ENCODE assay signal across 11 cellular contexts in genomic region chr11:61869636-61870428, GRCh38. TPM values are rescaled to one million over a fixed set of nuclear protein-coding genes. Genes with fewer than 3 reads are reported as not detected.
A peak's percentile ranks its signal among the peaks of the same experiment; 100 is the strongest.
DNase-seq lines count a peak whose midpoint lies in the region; ATAC-seq lines count a peak whose summit lies in the region.
"Had no signal": no experiment of that assay in that cellular context is flagged by ENCODE, and none has a peak within 500 bp of the region (broad histone marks: within the 10 kb centered on the region; RNA-seq: fewer than 3 reads in every experiment).

No MANE protein-coding gene starts in this region.

- H2BK5ac ChIP-seq in mesendoderm (ENCODE audit: low read length): no peak overlapping the region

- H3K4me1 ChIP-seq in mesendoderm (ENCODE audit: control insufficient read depth, low read depth, low read length): peaks cover 2% of the 10 kb centered on the region

- H3K18ac ChIP-seq in mesendoderm (ENCODE audit: low read length): no peak overlapping the region

- no peak overlapping the region for H2BK15ac ChIP-seq in mesendoderm (replicated peaks; ENCODE audit: low read depth)

- H3K36me3 Mint-ChIP-seq in activated T-helper 2 cell treated with anti-CD3 and anti-CD28 coated beads, Interferon-gamma antibody, Interleukin-2, Interleukin-4, amounts not matched to agents 10 μg/mL and 5 μg/mL and 100 μg/mL, durations not matched to agents 14 hours and 24 hours and 36 hours (ENCODE audit: low read depth): peaks cover 11% of the 10 kb centered on the region
- H3K36me3 Mint-ChIP-seq: memory B cell had no signal

- H3K27ac ChIP-seq in mesendoderm (ENCODE audit: low read depth, low read length): no peak overlapping the region

- H2AK5ac ChIP-seq in mesendoderm (ENCODE audit: low read length): no peak overlapping the region

- H3K36me3 ChIP-seq in H7 (replicated peaks; ENCODE audit: control insufficient read depth, insufficient read depth, low read length): peaks cover 6% of the 10 kb centered on the region
- H3K36me3 ChIP-seq in mesendoderm (ENCODE audit: control insufficient read depth, insufficient read depth, low read length): peaks cover 2% of the 10 kb centered on the region

- WGBS in mesendoderm (ENCODE audit: extremely low coverage, insufficient coverage, low lambda C conversion rate): no CpG with 5 or more reads among the region's 21 CpGs

- H3K4me3 ChIP-seq in H7 (ENCODE audit: insufficient read depth, low read depth, low read length): no peak overlapping the region
- no peak overlapping the region for H3K4me3 ChIP-seq in mesendoderm (ENCODE audit: low read length)

- H3K4me3 Mint-ChIP-seq in activated T-helper 2 cell treated with anti-CD3 and anti-CD28 coated beads, Interferon-gamma antibody, Interleukin-2, Interleukin-4, amounts not matched to agents 10 μg/mL and 5 μg/mL and 100 μg/mL, durations not matched to agents 14 hours and 24 hours and 36 hours (ENCODE audit: low read depth): no peak overlapping the region
- H3K4me3 Mint-ChIP-seq: B cell, memory B cell had no signal

- no peak overlapping the region for H3K4me2 ChIP-seq in mesendoderm (ENCODE audit: low read length)

- H3K27me3 ChIP-seq in H7 (ENCODE audit: control insufficient read depth, insufficient read depth, low read length) (no peaks in the 10 kb centered on the region), mesendoderm (ENCODE audit: insufficient read depth, low read length, poor library complexity) (no peaks in the 10 kb centered on the region)

- H2BK120ac ChIP-seq in mesendoderm (ENCODE audit: low read depth, low read length): no peak overlapping the region

- H3K27ac Mint-ChIP-seq in activated T-helper 2 cell treated with anti-CD3 and anti-CD28 coated beads, Interferon-gamma antibody, Interleukin-2, Interleukin-4, amounts not matched to agents 10 μg/mL and 5 μg/mL and 100 μg/mL, durations not matched to agents 14 hours and 24 hours and 36 hours: peak overlapping the region; percentile 44
- H3K27ac Mint-ChIP-seq: B cell; memory B cell; stimulated activated naive B cell treated with anti-CD40 and anti-IgM and Interleukin-4, amounts not matched to agents 10 μg/mL and 1 μg/mL and 100 μg/mL, for 72 hours had no signal

- no peaks in the 10 kb centered on the region for H3K79me2 ChIP-seq in mesendoderm (ENCODE audit: control insufficient read depth, insufficient read depth, low read length)

- H4K8ac ChIP-seq in mesendoderm (ENCODE audit: low read depth, low read length): no peak overlapping the region

- peaks cover 6% of the 10 kb centered on the region for H3K4me1 Mint-ChIP-seq in activated T-helper 2 cell treated with anti-CD3 and anti-CD28 coated beads, Interferon-gamma antibody, Interleukin-2, Interleukin-4, amounts not matched to agents 10 μg/mL and 5 μg/mL and 100 μg/mL, durations not matched to agents 14 hours and 24 hours and 36 hours (ENCODE audit: low read depth)

- H3K9me3 Mint-ChIP-seq in activated T-helper 2 cell treated with anti-CD3 and anti-CD28 coated beads, Interferon-gamma antibody, Interleukin-2, Interleukin-4, amounts not matched to agents 10 μg/mL and 5 μg/mL and 100 μg/mL, durations not matched to agents 14 hours and 24 hours and 36 hours: no peaks in the 10 kb centered on the region
- H3K9me3 Mint-ChIP-seq: memory B cell; stimulated activated naive B cell treated with anti-CD40 and anti-IgM and Interleukin-4, amounts not matched to agents 10 μg/mL and 1 μg/mL and 100 μg/mL, for 72 hours had no signal

- DNase-seq in H7 (peak; percentile 82), mesendoderm (peak; percentile 59), sciatic nerve (ENCODE audit: low spot score) (no peak), A172 (ENCODE audit: low spot score) (no peak), NCI-H510A treated with DMSO at 0.1 percent for 48 hours (lab: John Stamatoyannopoulos, UW) (no peak)
- no peak for DNase-seq in activated T-helper 2 cell treated with anti-CD3 and anti-CD28 coated beads, Interferon-gamma antibody, Interleukin-2, Interleukin-4, amounts not matched to agents 10 μg/mL and 5 μg/mL and 100 μg/mL, durations not matched to agents 14 hours and 24 hours and 36 hours (ENCODE audit: low spot score)
- DNase-seq: MM.1S; stimulated activated CD4-positive, alpha-beta T cell treated with anti-CD3 and anti-CD28 coated beads, Interleukin-2, amount 100 ng/mL, for 48 hours; stimulated activated naive B cell treated with anti-CD40 and anti-IgM and Interleukin-4, amounts not matched to agents 10 μg/mL and 1 μg/mL and 100 μg/mL, for 72 hours had no signal

- H3K27me3 Mint-ChIP-seq in activated T-helper 2 cell treated with anti-CD3 and anti-CD28 coated beads, Interferon-gamma antibody, Interleukin-2, Interleukin-4, amounts not matched to agents 10 μg/mL and 5 μg/mL and 100 μg/mL, durations not matched to agents 14 hours and 24 hours and 36 hours (ENCODE audit: low read depth): no peaks in the 10 kb centered on the region
- H3K27me3 Mint-ChIP-seq: B cell; stimulated activated naive B cell treated with anti-CD40 and anti-IgM and Interleukin-4, amounts not matched to agents 10 μg/mL and 1 μg/mL and 100 μg/mL, for 72 hours had no signal

- H3K23ac ChIP-seq in mesendoderm (ENCODE audit: low read length): no peak overlapping the region

- no peak overlapping the region for H3K4ac ChIP-seq in mesendoderm (ENCODE audit: low read depth, low read length)

- no peak overlapping the region for H4K5ac ChIP-seq in mesendoderm (ENCODE audit: low read length)

- intact Hi-C loops in activated T-helper 2 cell treated with anti-CD3 and anti-CD28 coated beads, Interferon-gamma antibody, Interleukin-2, Interleukin-4, amounts not matched to agents 10 μg/mL and 5 μg/mL and 100 μg/mL, durations not matched to agents 14 hours and 24 hours and 36 hours (cut with micrococcal nuclease): no loop called here
- intact Hi-C loops in sciatic nerve (cut with DNase I): no loop called here

- H3K56ac ChIP-seq in mesendoderm (ENCODE audit: low read length): peak overlapping the region; percentile 34

- H3K9ac ChIP-seq in mesendoderm (ENCODE audit: low read length): peak overlapping the region; percentile 42

- H3K79me1 ChIP-seq in mesendoderm (ENCODE audit: low read length): no peaks in the 10 kb centered on the region

- no peak for ATAC-seq in sciatic nerve

RNA-seq across cellular contexts. Expression of gene FADS3, which starts 21.5 kb away (rescaled TPM):
- total RNA-seq in H7 (2014; rRNA removed; shearing (Covaris generic)): 27.1 and 41.3 TPM in 2 replicates
- 22.1 and 24.1 TPM in 2 replicates for total RNA-seq in activated T-helper 2 cell treated with anti-CD3 and anti-CD28 coated beads, Interferon-gamma antibody, Interleukin-2, Interleukin-4, amounts not matched to agents 10 μg/mL and 5 μg/mL and 100 μg/mL, durations not matched to agents 14 hours and 24 hours and 36 hours
- polyA plus RNA-seq in mesendoderm (2013, experiment 1 of 2): 14.4 TPM
- polyA plus RNA-seq in mesendoderm (2013, experiment 2 of 2): 13.9 TPM
- total RNA-seq in sciatic nerve: 127 TPM
- total RNA-seq in A172 (2014; rRNA removed; shearing (Covaris generic)): 139 and 190 TPM in 2 replicates

RNA-seq across cellular contexts. Expression of gene FADS2, which starts 41.7 kb away (rescaled TPM):
- total RNA-seq in H7 (2014; rRNA removed; shearing (Covaris generic)): 176 and 225 TPM in 2 replicates
- total RNA-seq in activated T-helper 2 cell treated with anti-CD3 and anti-CD28 coated beads, Interferon-gamma antibody, Interleukin-2, Interleukin-4, amounts not matched to agents 10 μg/mL and 5 μg/mL and 100 μg/mL, durations not matched to agents 14 hours and 24 hours and 36 hours: 366 and 381 TPM in 2 replicates
- polyA plus RNA-seq in mesendoderm (2013, experiment 1 of 2): 493 TPM
- polyA plus RNA-seq in mesendoderm (2013, experiment 2 of 2): 506 TPM
- total RNA-seq in sciatic nerve: 140 TPM
- total RNA-seq in A172 (2014; rRNA removed; shearing (Covaris generic)): 151 and 340 TPM in 2 replicates

RNA-seq across cellular contexts. Expression of gene RAB3IL1, which starts 47.5 kb away (rescaled TPM):
- total RNA-seq in H7 (2014; rRNA removed; shearing (Covaris generic)): 5.8 and 7.2 TPM in 2 replicates
- 0.09 TPM in 1 of 2 replicates, not detected in the other for total RNA-seq in activated T-helper 2 cell treated with anti-CD3 and anti-CD28 coated beads, Interferon-gamma antibody, Interleukin-2, Interleukin-4, amounts not matched to agents 10 μg/mL and 5 μg/mL and 100 μg/mL, durations not matched to agents 14 hours and 24 hours and 36 hours
- 1.4 TPM for polyA plus RNA-seq in mesendoderm (2013, experiment 1 of 2)
- polyA plus RNA-seq in mesendoderm (2013, experiment 2 of 2): 2.3 TPM
- 70.5 TPM for total RNA-seq in sciatic nerve
- total RNA-seq in A172 (2014; rRNA removed; shearing (Covaris generic)): 2.4 and 8.5 TPM in 2 replicates
- total RNA-seq: B cell had no signal

RNA-seq across cellular contexts. Expression of gene FADS1, which starts 53.0 kb away (rescaled TPM):
- 99.2 and 115 TPM in 2 replicates for total RNA-seq in H7 (2014; rRNA removed; shearing (Covaris generic))
- total RNA-seq in activated T-helper 2 cell treated with anti-CD3 and anti-CD28 coated beads, Interferon-gamma antibody, Interleukin-2, Interleukin-4, amounts not matched to agents 10 μg/mL and 5 μg/mL and 100 μg/mL, durations not matched to agents 14 hours and 24 hours and 36 hours: 114 and 116 TPM in 2 replicates
- polyA plus RNA-seq in mesendoderm (2013, experiment 1 of 2): 104 TPM
- 102 TPM for polyA plus RNA-seq in mesendoderm (2013, experiment 2 of 2)
- total RNA-seq in sciatic nerve: 99.3 TPM
- total RNA-seq in A172 (2014; rRNA removed; shearing (Covaris generic)): 55.3 and 84.2 TPM in 2 replicates

Comparison
In these comparisons a context has a peak if more than half of its experiments do, and no peak if none do; other contexts are left out.
1. DNase-seq: peak in H7 (single experiment) and mesendoderm (single experiment); none in activated T-helper 2 cell treated with anti-CD3 and anti-CD28 coated beads, Interferon-gamma antibody, Interleukin-2, Interleukin-4, amounts not matched to agents 10 μg/mL and 5 μg/mL and 100 μg/mL, durations not matched to agents 14 hours and 24 hours and 36 hours (single experiment), sciatic nerve (single experiment), A172 (single experiment) and NCI-H510A treated with DMSO at 0.1 percent for 48 hours (single experiment).